In genomic region chr4:138182838-138183426, GRCh38 we compare ENCODE assay signal across 8 cellular contexts. TPM values are rescaled to one million over a fixed set of nuclear protein-coding genes. Genes with fewer than 3 reads are reported as not detected.
A peak's percentile ranks its signal among the peaks of the same experiment; 100 is the strongest.
DNase-seq lines count a peak whose midpoint lies in the region; ATAC-seq and FAIRE-seq lines count a peak whose summit lies in the region.

No MANE protein-coding gene starts in this region.

- ATAC-seq in HG02588 (IDR thresholded peaks at IDR 0.05; ENCODE audit: unreplicated experiment): no peak

- DNase-seq in AG08396 (ENCODE audit: low spot score) (peak; percentile 23), GM18507 (ENCODE audit: extremely low spot score, insufficient read length, low read depth) (no peak), HS-5 (ENCODE audit: low read depth) (peak; percentile 24), SK-N-DZ (ENCODE audit: low spot score) (peak; percentile 53), fibroblast of the conjunctiva (ENCODE audit: low read depth) (peak; percentile 70), pulmonary artery endothelial cell (ENCODE audit: low read depth, low spot score) (peak; percentile 48), GDM1 (lab: John Stamatoyannopoulos, UW) (no peak)

- peak; percentile 45 for FAIRE-seq in GM18507 (lab: Jason Lieb, UNC)

RNA-seq across cellular contexts. Expression of gene SLC7A11, which starts 59.2 kb away (rescaled TPM):
- 0.78 and 1.1 TPM in 2 replicates for polyA plus RNA-seq in SK-N-DZ (2014; cell fraction: cytosol; rRNA removed)
- 0.38 and 0.59 TPM in 2 replicates for polyA plus RNA-seq in SK-N-DZ (2014; cell fraction: nucleus; rRNA removed)
- total RNA-seq in pulmonary artery endothelial cell: 91.2 and 113 TPM in 2 replicates

Comparison
In these comparisons a context has a peak if more than half of its experiments do, and no peak if none do; other contexts are left out.
1. DNase-seq: peak in AG08396 (single experiment), HS-5 (single experiment), SK-N-DZ (single experiment), fibroblast of the conjunctiva (single experiment) and pulmonary artery endothelial cell (single experiment); none in GM18507 (single experiment) and GDM1 (single experiment).